21 cellular contexts compared by ENCODE assay signal in genomic region chr2:170533156-170533555, GRCh38.
DNase-seq lines count a peak whose midpoint lies in the region; ATAC-seq and TF ChIP-seq lines count a peak whose summit lies in the region.
"Had no signal": no experiment of that assay in that cellular context is flagged by ENCODE, and none has a peak within 500 bp of the region (broad histone marks: within the 10 kb centered on the region; RNA-seq: fewer than 3 reads in every experiment).

No MANE protein-coding gene starts in this region.

- TF ChIP-seq CTCF in WTC11 (IDR thresholded peaks at IDR 0.05) = no peak

- DNase-seq in NCI-H748 treated with DMSO at 0.1 percent for 48 hours (lab: John Stamatoyannopoulos, UW) (no peak), WTC11 (ENCODE audit: low spot score) (no peak), NCI-H2171 (lab: John Stamatoyannopoulos, UW) (no peak)
- no peak for DNase-seq in activated CD4-positive, alpha-beta T cell treated with anti-CD3 and anti-CD28 coated beads for 4 hours
- DNase-seq: activated CD4-positive, alpha-beta T cell treated with anti-CD3 and anti-CD28 coated beads for 48 hours; activated naive CD8-positive, alpha-beta T cell treated with anti-CD3 and anti-CD28 coated beads for 36 hours; DND-41; effector CD8-positive, alpha-beta T cell; kidney; NCI-H146; NCI-H526 treated with DMSO at 0.1 percent for 48 hours; nucleus accumbens; stimulated activated CD4-positive, alpha-beta T cell treated with anti-CD3 and anti-CD28 coated beads, Interleukin-4, amount 100 ng/mL, for 4 hours; SW 1271; upper lobe of right lung had no signal

- no peak overlapping the region for H3K27ac Mint-ChIP-seq in WTC11
- H3K27ac Mint-ChIP-seq: activated naive CD8-positive, alpha-beta T cell treated with anti-CD3 and anti-CD28 coated beads for 36 hours; activated T-helper 2 cell treated with anti-CD3 and anti-CD28 coated beads, Interferon-gamma antibody, Interleukin-2, Interleukin-4, amounts not matched to agents 10 μg/mL and 5 μg/mL and 100 μg/mL, durations not matched to agents 14 hours and 24 hours and 36 hours had no signal

- CTCF ChIA-PET in WTC11 (lab: Charles Lee) = no interaction called here

- no peaks in the 10 kb centered on the region for H3K36me3 Mint-ChIP-seq in WTC11
- H3K36me3 Mint-ChIP-seq: activated naive CD8-positive, alpha-beta T cell treated with anti-CD3 and anti-CD28 coated beads for 36 hours had no signal

- no peak overlapping the region for H3K4me3 Mint-ChIP-seq in WTC11
- H3K4me3 Mint-ChIP-seq: activated naive CD8-positive, alpha-beta T cell treated with anti-CD3 and anti-CD28 coated beads for 36 hours had no signal

- peaks cover 19% of the 10 kb centered on the region for H3K4me1 Mint-ChIP-seq in WTC11
- H3K4me1 Mint-ChIP-seq: activated naive CD8-positive, alpha-beta T cell treated with anti-CD3 and anti-CD28 coated beads for 36 hours had no signal

- POLR2A ChIA-PET in WTC11 (lab: Charles Lee) = no interaction called here

- H3K27me3 Mint-ChIP-seq in WTC11 (ENCODE audit: low read depth) = no peaks in the 10 kb centered on the region

- peak; percentile 61 for ATAC-seq in GM19372 (IDR thresholded peaks at IDR 0.05; ENCODE audit: low read depth, unreplicated experiment)
- peak; percentile 69 for ATAC-seq in HG02678 (IDR thresholded peaks at IDR 0.05; ENCODE audit: unreplicated experiment)
- peak; percentile 84 for ATAC-seq in HG03432 (IDR thresholded peaks at IDR 0.05; ENCODE audit: unreplicated experiment)
- no peak for ATAC-seq in WTC11
- ATAC-seq: esophagus mucosa, K562, upper lobe of right lung had no signal

- H3K9me3 Mint-ChIP-seq in WTC11 = no peaks in the 10 kb centered on the region
- H3K9me3 Mint-ChIP-seq: activated naive CD8-positive, alpha-beta T cell treated with anti-CD3 and anti-CD28 coated beads for 36 hours; activated T-helper 2 cell treated with anti-CD3 and anti-CD28 coated beads, Interferon-gamma antibody, Interleukin-2, Interleukin-4, amounts not matched to agents 10 μg/mL and 5 μg/mL and 100 μg/mL, durations not matched to agents 14 hours and 24 hours and 36 hours had no signal

TF ChIP-seq in WTC11, 78 proteins besides CTCF, POLR2A, EP300 and RAD21:
- TF ChIP-seq CREM (CRISPR knock-in tag; IDR thresholded peaks at IDR 0.05) (no peak), ZNF281 (CRISPR knock-in tag; IDR thresholded peaks at IDR 0.05) (no peak), ATF3 (CRISPR knock-in tag; conservative IDR thresholded peaks at IDR 0.05) (no peak), SMAD4 (CRISPR knock-in tag; IDR thresholded peaks at IDR 0.05) (no peak), GTF2I (CRISPR knock-in tag; conservative IDR thresholded peaks at IDR 0.05) (no peak), FOXJ3 (CRISPR knock-in tag; IDR thresholded peaks at IDR 0.05; ENCODE audit: borderline replicate concordance) (no peak), TEAD4 (CRISPR knock-in tag; IDR thresholded peaks at IDR 0.05) (no peak), ZNF512 (CRISPR knock-in tag; IDR thresholded peaks at IDR 0.05; ENCODE audit: borderline replicate concordance) (no peak), PREB (CRISPR knock-in tag; IDR thresholded peaks at IDR 0.05; ENCODE audit: borderline replicate concordance) (no peak), MAX (CRISPR knock-in tag; IDR thresholded peaks at IDR 0.05) (no peak), MLX (CRISPR knock-in tag; IDR thresholded peaks at IDR 0.05) (no peak), ETV6 (CRISPR knock-in tag; IDR thresholded peaks at IDR 0.05) (no peak), SOX15 (CRISPR knock-in tag; IDR thresholded peaks at IDR 0.05) (no peak), FOXP1 (CRISPR knock-in tag; IDR thresholded peaks at IDR 0.05; ENCODE audit: borderline replicate concordance) (no peak)
